In the genomic region with DNA sequence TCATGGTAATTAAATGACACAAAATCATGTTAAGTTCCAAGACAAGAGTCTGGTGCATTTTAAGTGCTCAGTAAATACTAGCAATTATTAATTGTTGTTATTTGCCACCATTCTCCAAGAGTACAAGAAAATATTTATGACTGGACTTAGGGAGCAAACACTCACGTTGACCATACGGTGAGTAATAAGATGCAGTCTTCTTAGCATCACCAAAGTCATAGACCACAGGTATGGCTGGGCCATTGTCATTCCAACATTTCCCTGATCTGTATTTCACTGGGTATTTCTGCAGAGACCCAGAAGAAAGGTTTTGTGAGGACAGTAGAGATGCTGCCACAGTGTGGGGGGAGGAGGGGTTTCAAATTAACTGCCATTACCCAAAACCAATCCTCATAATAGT, we compare ENCODE assay signal across 21 cellular contexts. TPM values are rescaled to one million over a fixed set of nuclear protein-coding genes. Genes with fewer than 3 reads are reported as not detected.
"Had no signal": no experiment of that assay in that cellular context is flagged by ENCODE, and none has a peak within 500 bp of the region (broad histone marks: within the 10 kb centered on the region; RNA-seq: fewer than 3 reads in every experiment).

No MANE protein-coding gene starts in this region.

- H3K4me3 Mint-ChIP-seq: activated CD4-positive, alpha-beta memory T cell treated with anti-CD3 and anti-CD28 coated beads for 36 hours; activated naive CD8-positive, alpha-beta T cell treated with anti-CD3 and anti-CD28 coated beads for 36 hours; neural crest cell; type B pancreatic cell had no signal

- H3K9me3 Mint-ChIP-seq: activated CD4-positive, alpha-beta memory T cell treated with anti-CD3 and anti-CD28 coated beads for 36 hours; activated naive CD8-positive, alpha-beta T cell treated with anti-CD3 and anti-CD28 coated beads for 36 hours; neural crest cell; type B pancreatic cell had no signal

- H3K27me3 ChIP-seq: body of pancreas, right atrium auricular region, stomach had no signal

- H3K4me1 ChIP-seq: body of pancreas had no signal

- ATAC-seq: body of pancreas, left lobe of liver had no signal

- H3K36me3 Mint-ChIP-seq: activated CD4-positive, alpha-beta memory T cell treated with anti-CD3 and anti-CD28 coated beads for 36 hours; activated naive CD8-positive, alpha-beta T cell treated with anti-CD3 and anti-CD28 coated beads for 36 hours; type B pancreatic cell had no signal

- H3K27ac Mint-ChIP-seq: activated CD4-positive, alpha-beta memory T cell treated with anti-CD3 and anti-CD28 coated beads for 36 hours; activated naive CD8-positive, alpha-beta T cell treated with anti-CD3 and anti-CD28 coated beads for 36 hours; type B pancreatic cell had no signal

- H3K4me3 ChIP-seq: body of pancreas, prostate gland, right atrium auricular region, stomach had no signal

- DNase-seq: activated CD4-positive, alpha-beta memory T cell treated with anti-CD3 and anti-CD28 coated beads for 36 hours; activated naive CD8-positive, alpha-beta T cell treated with anti-CD3 and anti-CD28 coated beads for 36 hours; activated T-cell treated with anti-CD3 and anti-CD28 coated beads for 4 hours; amygdala; body of pancreas; stimulated activated CD4-positive, alpha-beta T cell treated with anti-CD3 and anti-CD28 coated beads, Interleukin-15, amount 100 ng/mL, for 24 hours; stimulated activated CD4-positive, alpha-beta T cell treated with anti-CD3 and anti-CD28 coated beads, Interleukin-2, amount 100 ng/mL, for 48 hours; stomach; T-helper 2 cell had no signal

- H3K27me3 Mint-ChIP-seq: activated CD4-positive, alpha-beta memory T cell treated with anti-CD3 and anti-CD28 coated beads for 36 hours; activated naive CD8-positive, alpha-beta T cell treated with anti-CD3 and anti-CD28 coated beads for 36 hours had no signal

- H3K36me3 ChIP-seq: prostate gland, right atrium auricular region, stomach had no signal

- H3K9me3 ChIP-seq: body of pancreas, prostate gland, right atrium auricular region, stomach had no signal

- H3K27ac ChIP-seq: body of pancreas, right atrium auricular region, stomach had no signal

RNA-seq across cellular contexts. Expression of gene ITLN2, which starts 4.7 kb away (rescaled TPM):
- total RNA-seq: activated CD4-positive, alpha-beta memory T cell treated with anti-CD3 and anti-CD28 coated beads for 36 hours; activated naive CD8-positive, alpha-beta T cell treated with anti-CD3 and anti-CD28 coated beads for 36 hours; body of pancreas; cardiac septum; frontal cortex; left lobe of liver; lung microvascular endothelial cell; mononuclear cell; osteoblast; skeletal muscle tissue; temporal lobe had no signal
